Comparison of ENCODE assay signal across 1 cellular context in the genomic region with DNA sequence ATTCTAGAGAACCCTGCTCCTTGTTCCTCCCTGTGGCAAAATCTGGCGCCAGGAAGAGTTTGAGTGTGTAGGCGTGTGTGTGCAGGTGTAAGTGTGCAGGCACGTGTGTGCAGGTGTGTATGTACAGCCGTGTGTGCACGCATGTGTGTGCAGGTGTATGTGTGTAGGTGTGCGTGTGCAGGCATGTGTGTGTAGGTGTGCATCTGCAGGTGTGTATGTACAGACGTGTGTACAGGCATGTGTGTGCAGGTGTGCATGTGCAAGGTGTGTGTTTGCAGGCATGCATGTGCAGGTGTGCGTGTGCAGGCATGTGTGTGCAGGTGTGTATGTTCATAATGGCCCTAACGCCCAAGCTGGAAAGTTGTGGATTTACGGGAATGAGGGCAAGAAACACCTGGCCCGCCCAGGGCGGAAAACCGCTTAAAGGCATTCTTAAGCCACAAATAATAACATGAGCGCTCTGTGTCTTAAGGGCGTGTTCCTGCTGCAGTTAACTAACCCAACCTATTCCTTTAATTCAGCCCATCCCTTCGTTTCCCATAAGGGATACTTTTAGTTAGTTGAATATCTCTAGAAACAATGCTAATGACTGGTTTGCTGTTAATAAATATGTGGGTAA.
TF ChIP-seq lines count a peak whose summit lies in the region.

No MANE protein-coding gene starts in this region.

TF ChIP-seq in HEK293, 187 proteins besides CTCF, POLR2A, EP300 and RAD21 (continued from another document):
- TF ChIP-seq, protein P1, sequence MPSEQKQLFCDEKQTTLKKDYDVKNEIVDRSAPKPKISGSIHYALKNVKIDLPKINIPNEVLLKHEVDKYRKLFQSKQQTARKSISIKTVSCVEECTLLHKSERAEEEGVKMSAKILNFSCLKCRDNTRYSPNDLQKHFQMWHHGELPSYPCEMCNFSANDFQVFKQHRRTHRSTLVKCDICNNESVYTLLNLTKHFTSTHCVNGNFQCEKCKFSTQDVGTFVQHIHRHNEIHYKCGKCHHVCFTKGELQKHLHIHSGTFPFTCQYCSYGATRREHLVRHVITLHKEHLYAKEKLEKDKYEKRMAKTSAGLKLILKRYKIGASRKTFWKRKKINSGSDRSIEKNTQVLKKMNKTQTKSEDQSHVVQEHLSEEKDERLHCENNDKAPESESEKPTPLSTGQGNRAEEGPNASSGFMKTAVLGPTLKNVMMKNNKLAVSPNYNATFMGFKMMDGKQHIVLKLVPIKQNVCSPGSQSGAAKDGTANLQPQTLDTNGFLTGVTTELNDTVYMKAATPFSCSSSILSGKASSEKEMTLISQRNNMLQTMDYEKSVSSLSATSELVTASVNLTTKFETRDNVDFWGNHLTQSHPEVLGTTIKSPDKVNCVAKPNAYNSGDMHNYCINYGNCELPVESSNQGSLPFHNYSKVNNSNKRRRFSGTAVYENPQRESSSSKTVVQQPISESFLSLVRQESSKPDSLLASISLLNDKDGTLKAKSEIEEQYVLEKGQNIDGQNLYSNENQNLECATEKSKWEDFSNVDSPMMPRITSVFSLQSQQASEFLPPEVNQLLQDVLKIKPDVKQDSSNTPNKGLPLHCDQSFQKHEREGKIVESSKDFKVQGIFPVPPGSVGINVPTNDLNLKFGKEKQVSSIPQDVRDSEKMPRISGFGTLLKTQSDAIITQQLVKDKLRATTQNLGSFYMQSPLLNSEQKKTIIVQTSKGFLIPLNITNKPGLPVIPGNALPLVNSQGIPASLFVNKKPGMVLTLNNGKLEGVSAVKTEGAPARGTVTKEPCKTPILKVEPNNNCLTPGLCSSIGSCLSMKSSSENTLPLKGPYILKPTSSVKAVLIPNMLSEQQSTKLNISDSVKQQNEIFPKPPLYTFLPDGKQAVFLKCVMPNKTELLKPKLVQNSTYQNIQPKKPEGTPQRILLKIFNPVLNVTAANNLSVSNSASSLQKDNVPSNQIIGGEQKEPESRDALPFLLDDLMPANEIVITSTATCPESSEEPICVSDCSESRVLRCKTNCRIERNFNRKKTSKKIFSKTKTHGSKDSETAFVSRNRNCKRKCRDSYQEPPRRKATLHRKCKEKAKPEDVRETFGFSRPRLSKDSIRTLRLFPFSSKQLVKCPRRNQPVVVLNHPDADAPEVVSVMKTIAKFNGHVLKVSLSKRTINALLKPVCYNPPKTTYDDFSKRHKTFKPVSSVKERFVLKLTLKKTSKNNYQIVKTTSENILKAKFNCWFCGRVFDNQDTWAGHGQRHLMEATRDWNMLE (tag by site-specific recombination; conservative IDR thresholded peaks at IDR 0.05; ENCODE audit: low read depth) = no peak
- TF ChIP-seq ZNF2 (tag by site-specific recombination; IDR thresholded peaks at IDR 0.05) (no peak), ZNF366 (tag by site-specific recombination; conservative IDR thresholded peaks at IDR 0.05) (no peak), ZNF596 (tag by site-specific recombination; IDR thresholded peaks at IDR 0.05) (no peak), ZNF157 (tag by site-specific recombination; IDR thresholded peaks at IDR 0.05) (no peak), KLF10 (tag by site-specific recombination; IDR thresholded peaks at IDR 0.05) (no peak), ZNF692 (tag by site-specific recombination; IDR thresholded peaks at IDR 0.05) (no peak), ZNF473 (tag by site-specific recombination; IDR thresholded peaks at IDR 0.05) (no peak), ZNF623 (tag by site-specific recombination; IDR thresholded peaks at IDR 0.05) (no peak), ZBTB49 (tag by site-specific recombination; IDR thresholded peaks at IDR 0.05; ENCODE audit: low read depth) (no peak), ZNF571 (tag by site-specific recombination; IDR thresholded peaks at IDR 0.05) (no peak)
